ENCODE assay signal across 39 cellular contexts in genomic region chr19:34343751-34344150, GRCh38.
"Had no signal": no experiment of that assay in that cellular context is flagged by ENCODE, and none has a peak within 500 bp of the region (broad histone marks: within the 10 kb centered on the region; RNA-seq: fewer than 3 reads in every experiment).

No MANE protein-coding gene starts in this region.

- H3K27me3 ChIP-seq: adrenal gland, ascending aorta, body of pancreas, brain microvascular endothelial cell, breast epithelium, cardiac muscle cell had no signal

- H3K4me3 ChIP-seq: adrenal gland, ascending aorta, body of pancreas, breast epithelium, cardiac muscle cell had no signal

- H3K4me3 Mint-ChIP-seq: activated naive CD4-positive, alpha-beta T cell treated with anti-CD3 and anti-CD28 coated beads for 36 hours; activated naive CD4-positive, alpha-beta T cell treated with anti-CD3 and anti-CD28 coated beads, Interleukin-2, amount 10 ng/mL, durations not matched to agents 7 days and 5 days; activated naive CD4-positive, alpha-beta T cell treated with anti-CD3 and anti-CD28 coated beads, Interleukin-2, amount 50 U/mL, for 24 hours; activated naive CD8-positive, alpha-beta T cell; activated naive CD8-positive, alpha-beta T cell treated with anti-CD3 and anti-CD28 coated beads for 36 hours; activated naive CD8-positive, alpha-beta T cell treated with anti-CD3 and anti-CD28 coated beads, Interleukin-2, amount 10 ng/mL, durations not matched to agents 7 days and 5 days; activated naive CD8-positive, alpha-beta T cell treated with anti-CD3 and anti-CD28 coated beads, Interleukin-2, amount 50 U/mL, for 24 hours; activated T-cell treated with anti-CD3 and anti-CD28 coated beads, Interleukin-2, amount 50 U/mL, for 4 hours; activated T-cell treated with anti-CD3 and anti-CD28 coated beads, Interleukin-2, amount 50 U/mL, for 72 hours; activated T-helper 1 cell treated with anti-CD3 and anti-CD28 coated beads, Interleukin-12 subunit alpha, Interleukin-12 subunit beta, Interleukin-2, Interleukin-4 antibody, amounts not matched to agents 30 ng/mL and 10 ng/mL and 1 ng/mL, durations not matched to agents 14 hours and 24 hours and 36 hours; activated T-helper 17 cell treated with anti-CD3 and anti-CD28 coated beads, Interleukin-2, amount 50 U/mL, for 72 hours; brain; central memory CD8-positive, alpha-beta T cell had no signal

- H3K36me3 ChIP-seq: breast epithelium had no signal

- DNase-seq: activated effector memory CD4-positive, alpha-beta T cell treated with anti-CD3 and anti-CD28 coated beads, Interleukin-2, amount 50 U/mL, for 16 hours; activated effector memory CD4-positive, alpha-beta T cell treated with Interleukin-2 at 50 U/mL for 16 hours; activated gamma-delta T cell; activated gamma-delta T cell treated with Interleukin-2 at 50 U/mL for 16 hours; activated naive CD4-positive, alpha-beta T cell; activated naive CD4-positive, alpha-beta T cell treated with anti-CD3 and anti-CD28 coated beads for 36 hours; activated naive CD4-positive, alpha-beta T cell treated with anti-CD3 and anti-CD28 coated beads, Interleukin-2, amount 10 ng/mL, durations not matched to agents 7 days and 5 days; activated naive CD4-positive, alpha-beta T cell treated with anti-CD3 and anti-CD28 coated beads, Interleukin-2, amount 50 U/mL, for 16 hours; activated naive CD4-positive, alpha-beta T cell treated with Interleukin-2 at 50 U/mL for 16 hours; activated naive CD8-positive, alpha-beta T cell treated with anti-CD3 and anti-CD28 coated beads for 36 hours; activated naive CD8-positive, alpha-beta T cell treated with anti-CD3 and anti-CD28 coated beads, Interleukin-2, amount 10 ng/mL, durations not matched to agents 7 days and 5 days; activated naive CD8-positive, alpha-beta T cell treated with anti-CD3 and anti-CD28 coated beads, Interleukin-2, amount 50 U/mL, for 24 hours; activated T-cell treated with anti-CD3 and anti-CD28 coated beads, Interleukin-2, amount 50 U/mL, for 4 hours; activated T-cell treated with anti-CD3 and anti-CD28 coated beads, Interleukin-2, amount 50 U/mL, for 48 hours; activated T-cell treated with anti-CD3 and anti-CD28 coated beads, Interleukin-2, amount 50 U/mL, for 72 hours; adrenal gland; amniotic stem cell; amygdala; anterior cingulate cortex; aorta; body of pancreas; brain microvascular endothelial cell; caudate nucleus; central memory CD4-positive, alpha-beta T cell; cerebellar nuclear complex had no signal

- ATAC-seq: activated naive CD4-positive, alpha-beta T cell treated with anti-CD3 and anti-CD28 coated beads, Interleukin-2, amount 50 U/mL, for 72 hours; activated naive CD8-positive, alpha-beta T cell treated with anti-CD3 and anti-CD28 coated beads, Interleukin-2, amount 50 U/mL, for 24 hours; activated T-cell treated with anti-CD3 and anti-CD28 coated beads, Interleukin-2, amount 50 U/mL, for 4 hours; activated T-cell treated with anti-CD3 and anti-CD28 coated beads, Interleukin-2, amount 50 U/mL, for 72 hours; activated T-helper 17 cell treated with anti-CD3 and anti-CD28 coated beads, Interleukin-2, amount 50 U/mL, for 72 hours; body of pancreas had no signal

- H3K4me1 ChIP-seq: adrenal gland, ascending aorta, breast epithelium had no signal

- H3K9me3 ChIP-seq: adrenal gland, ascending aorta, body of pancreas, breast epithelium had no signal

- H3K27me3 Mint-ChIP-seq: activated naive CD4-positive, alpha-beta T cell treated with anti-CD3 and anti-CD28 coated beads, Interleukin-2, amount 10 ng/mL, durations not matched to agents 7 days and 5 days; activated naive CD4-positive, alpha-beta T cell treated with anti-CD3 and anti-CD28 coated beads, Interleukin-2, amount 50 U/mL, for 24 hours; activated naive CD8-positive, alpha-beta T cell; activated naive CD8-positive, alpha-beta T cell treated with anti-CD3 and anti-CD28 coated beads for 36 hours; activated naive CD8-positive, alpha-beta T cell treated with anti-CD3 and anti-CD28 coated beads, Interleukin-2, amount 10 ng/mL, durations not matched to agents 7 days and 5 days; activated naive CD8-positive, alpha-beta T cell treated with anti-CD3 and anti-CD28 coated beads, Interleukin-2, amount 50 U/mL, for 24 hours; activated T-helper 17 cell treated with anti-CD3 and anti-CD28 coated beads, Interleukin-2, amount 50 U/mL, for 72 hours; brain; central memory CD8-positive, alpha-beta T cell had no signal

- H3K27ac ChIP-seq: adrenal gland, ascending aorta, body of pancreas, brain microvascular endothelial cell, breast epithelium, cardiac muscle cell had no signal

- FAIRE-seq: astrocyte, bronchial epithelial cell, colon had no signal

- H3K27ac Mint-ChIP-seq: activated naive CD4-positive, alpha-beta T cell treated with anti-CD3 and anti-CD28 coated beads for 36 hours; activated naive CD4-positive, alpha-beta T cell treated with anti-CD3 and anti-CD28 coated beads, Interleukin-2, amount 10 ng/mL, durations not matched to agents 7 days and 5 days; activated naive CD4-positive, alpha-beta T cell treated with anti-CD3 and anti-CD28 coated beads, Interleukin-2, amount 50 U/mL, for 24 hours; activated naive CD8-positive, alpha-beta T cell; activated naive CD8-positive, alpha-beta T cell treated with anti-CD3 and anti-CD28 coated beads for 36 hours; activated naive CD8-positive, alpha-beta T cell treated with anti-CD3 and anti-CD28 coated beads, Interleukin-2, amount 10 ng/mL, durations not matched to agents 7 days and 5 days; activated naive CD8-positive, alpha-beta T cell treated with anti-CD3 and anti-CD28 coated beads, Interleukin-2, amount 50 U/mL, for 24 hours; activated T-cell treated with anti-CD3 and anti-CD28 coated beads, Interleukin-2, amount 50 U/mL, for 72 hours; activated T-helper 1 cell treated with anti-CD3 and anti-CD28 coated beads, Interleukin-12 subunit alpha, Interleukin-12 subunit beta, Interleukin-2, Interleukin-4 antibody, amounts not matched to agents 30 ng/mL and 10 ng/mL and 1 ng/mL, durations not matched to agents 14 hours and 24 hours and 36 hours; activated T-helper 2 cell treated with anti-CD3 and anti-CD28 coated beads, Interferon-gamma antibody, Interleukin-2, Interleukin-4, amounts not matched to agents 10 μg/mL and 5 μg/mL and 100 μg/mL, durations not matched to agents 14 hours and 24 hours and 36 hours; brain had no signal
